14 cellular contexts compared by ENCODE assay signal in the genomic region with DNA sequence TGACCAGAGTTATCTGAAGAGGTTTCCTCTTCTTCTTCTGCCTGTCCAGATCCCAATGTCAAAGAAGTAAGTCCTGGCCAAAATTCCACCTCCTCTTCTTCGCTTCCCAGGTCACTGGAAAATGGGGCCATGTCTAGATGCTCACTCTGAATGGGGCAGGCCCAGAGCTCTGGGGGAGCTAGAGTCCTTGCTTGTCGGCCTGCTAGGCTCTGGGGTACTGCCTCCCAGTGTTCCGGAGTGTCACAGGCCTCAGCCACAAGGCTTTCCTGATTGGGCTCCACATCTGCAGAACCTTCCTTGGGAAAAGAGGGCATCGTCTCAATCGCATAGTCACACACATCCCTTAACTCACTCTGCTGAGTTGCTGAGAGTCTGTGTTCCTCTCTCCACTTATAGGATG. TPM values are rescaled to one million over a fixed set of nuclear protein-coding genes. Genes with fewer than 3 reads are reported as not detected.
"Had no signal": no experiment of that assay in that cellular context is flagged by ENCODE, and none has a peak within 500 bp of the region (broad histone marks: within the 10 kb centered on the region; RNA-seq: fewer than 3 reads in every experiment).

No MANE protein-coding gene starts in this region.

RNA-seq across cellular contexts. Expression of gene CTAGE4, which starts 4.6 kb away (rescaled TPM):
- total RNA-seq: ascending aorta, cardiac muscle cell had no signal
- polyA plus RNA-seq: cardiac muscle cell had no signal

RNA-seq across cellular contexts. Expression of gene OR2A42, which starts 51.6 kb away (rescaled TPM):
- total RNA-seq: activated naive CD4-positive, alpha-beta T cell treated with anti-CD3 and anti-CD28 coated beads for 36 hours; activated naive CD4-positive, alpha-beta T cell treated with anti-CD3 and anti-CD28 coated beads, Interleukin-2, amount 50 U/mL, for 72 hours; activated naive CD8-positive, alpha-beta T cell treated with anti-CD3 and anti-CD28 coated beads for 36 hours; activated naive CD8-positive, alpha-beta T cell treated with anti-CD3 and anti-CD28 coated beads, Interleukin-2, amount 10 ng/mL, durations not matched to agents 7 days and 5 days; activated T-cell treated with anti-CD3 and anti-CD28 coated beads, Interleukin-2, amount 50 U/mL, for 4 hours; activated T-cell treated with anti-CD3 and anti-CD28 coated beads, Interleukin-2, amount 50 U/mL, for 72 hours; activated T-helper 1 cell treated with anti-CD3 and anti-CD28 coated beads, Interleukin-12 subunit alpha, Interleukin-12 subunit beta, Interleukin-2, Interleukin-4 antibody, amounts not matched to agents 30 ng/mL and 10 ng/mL and 1 ng/mL, durations not matched to agents 14 hours and 24 hours and 36 hours; activated T-helper 17 cell treated with anti-CD3 and anti-CD28 coated beads, Interleukin-2, amount 50 U/mL, for 72 hours; ascending aorta; astrocyte; body of pancreas; bronchial epithelial cell; cardiac muscle cell; cardiac septum had no signal
- polyA plus RNA-seq: cardiac muscle cell had no signal
